Comparison of ENCODE assay signal across 8 cellular contexts in the genomic region with DNA sequence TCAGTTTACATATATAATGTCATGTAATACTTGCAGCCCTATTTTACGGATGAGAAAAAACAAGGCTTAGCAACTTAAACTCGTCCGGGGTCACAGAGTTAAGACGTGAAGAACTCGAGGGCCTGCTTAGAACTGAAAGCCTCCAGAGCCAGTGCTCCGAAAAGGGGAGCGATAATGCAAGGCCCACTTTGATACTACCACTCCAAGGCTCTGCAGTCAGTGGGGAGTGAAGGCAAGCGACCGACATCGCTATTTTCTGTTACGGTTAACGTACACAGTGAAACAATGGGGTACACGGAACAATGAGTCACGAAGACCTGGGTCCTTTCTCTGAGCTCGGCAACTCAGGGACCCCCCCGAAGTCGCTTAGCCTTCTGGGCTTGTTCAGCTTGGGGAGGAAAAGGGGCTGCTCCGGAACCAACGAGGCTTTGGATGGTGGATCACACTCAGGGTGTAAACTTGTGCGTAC. TPM values are rescaled to one million over a fixed set of nuclear protein-coding genes. Genes with fewer than 3 reads are reported as not detected.
DNase-seq lines count a peak whose midpoint lies in the region; ATAC-seq and TF ChIP-seq lines count a peak whose summit lies in the region.

No MANE protein-coding gene starts in this region.

- no peak overlapping the region for H4K91ac ChIP-seq in H9 (ENCODE audit: insufficient read length, low read depth, low read length)

- peaks cover 3% of the 10 kb centered on the region; the same call in 1 of the 2 replicates for H3K4me1 ChIP-seq in H9 (ENCODE audit: insufficient read depth, low read length)
- H3K4me1 ChIP-seq in SJSA1 (replicated peaks): peaks cover 21% of the 10 kb centered on the region
- H3K4me1 ChIP-seq in osteoblast (ENCODE audit: insufficient read depth, low read length): peaks cover 16% of the 10 kb centered on the region

- H3K27ac Mint-ChIP-seq in H9: peak overlapping the region; percentile 55 to 99 (median 88); a peak in 5 of 7 replicates

- H3K18ac ChIP-seq in H9 (ENCODE audit: insufficient read length, low read depth, low read length): peak overlapping the region; percentile 75

- no peak overlapping the region for H4K8ac ChIP-seq in H9 (replicated peaks; ENCODE audit: insufficient read length, low read depth, low read length)

- H3K4me2 ChIP-seq in H9 (ENCODE audit: insufficient read depth, insufficient read length, low read length) (peak overlapping the region; percentile 99), osteoblast (ENCODE audit: insufficient read depth, low read length) (peak overlapping the region; percentile 96)

- peaks cover 17 to 21% of the 10 kb centered on the region in 2 experiments for H3K4me1 Mint-ChIP-seq in H9

- no peak overlapping the region for H3K4ac ChIP-seq in H9 (ENCODE audit: low read depth, low read length)

- H3K36me3 ChIP-seq in SJSA1 (peaks cover 8% of the 10 kb centered on the region), osteoblast (ENCODE audit: insufficient read depth, low read length) (no peaks in the 10 kb centered on the region)

- no peak overlapping the region for H2BK12ac ChIP-seq in H9 (ENCODE audit: insufficient read length, low read depth, low read length)

- H2AK5ac ChIP-seq in H9 (ENCODE audit: insufficient read length, low read length): no peak overlapping the region

- no peak overlapping the region for H3K23ac ChIP-seq in H9 (ENCODE audit: insufficient read length, low read depth, low read length)

- H3T11ph ChIP-seq in H9 (ENCODE audit: low read length): peak overlapping the region; percentile 22

- DNase-seq in COLO829 (ENCODE audit: low spot score) (peak; percentile 4), H9 (no peak), SJSA1 (ENCODE audit: low read depth in 1 of 2, low spot score in 2 of 2) (no peak), osteoblast (ENCODE audit: insufficient read length, low spot score, missing footprints) (peak; percentile 44), hepatic stellate cell (ENCODE audit: low spot score) (no peak)

- H3K14ac ChIP-seq in H9 (ENCODE audit: insufficient read depth, low read length): peak overlapping the region; percentile 89

- peaks cover 3% of the 10 kb centered on the region for H3K79me1 ChIP-seq in H9 (ENCODE audit: insufficient read depth, low read depth, low read length, poor library complexity, severe bottlenecking)

- H2BK15ac ChIP-seq in H9 (ENCODE audit: low read depth, low read length): no peak overlapping the region

- no peak overlapping the region for H4K5ac ChIP-seq in H9 (ENCODE audit: insufficient read length, low read depth, low read length)

- H3K4me3 ChIP-seq in SJSA1: peak overlapping the region; percentile 89
- H3K4me3 ChIP-seq in osteoblast (ENCODE audit: insufficient read depth, low read length): peak overlapping the region; percentile 92

- H3K27me3 ChIP-seq in H9 (ENCODE audit: insufficient read depth, low read length) (0 out of 2 replicates have a peak, but pooled peaks cover 3% of the 10 kb centered on the region), SJSA1 (replicated peaks) (no peaks in the 10 kb centered on the region), osteoblast (ENCODE audit: insufficient read depth, low read length) (no peaks in the 10 kb centered on the region)

- H2AFZ ChIP-seq in H9 (ENCODE audit: low read length): no peak overlapping the region
- H2AFZ ChIP-seq in osteoblast (ENCODE audit: low read length): peak overlapping the region; percentile 98

- no peak overlapping the region for H2BK20ac ChIP-seq in H9 (ENCODE audit: low read depth, low read length, poor library complexity, severe bottlenecking)

- WGBS in H9 (ENCODE audit: extremely low coverage, insufficient read length, low lambda C conversion rate): no CpG with 5 or more reads among the region's 20 CpGs

- H3K36me3 Mint-ChIP-seq in H9 (ENCODE audit: insufficient read depth in 1 of 3, low read depth in 3 of 3): peaks cover 0 to 4% (median 0%) of the 10 kb centered on the region in 3 experiments; a peak in 4 of 7 replicates

- H3K27ac ChIP-seq in H9 (ENCODE audit: insufficient read length, low read depth, low read length) (no peak overlapping the region), SJSA1 (peak overlapping the region; percentile 90), osteoblast (ENCODE audit: low read depth, low read length) (peak overlapping the region; percentile 95)

- no peak overlapping the region for H2BK120ac ChIP-seq in H9 (ENCODE audit: low read depth, low read length, poor library complexity, severe bottlenecking)

- no peaks in the 10 kb centered on the region for H4K20me1 ChIP-seq in H9 (ENCODE audit: control insufficient read depth, insufficient read depth, insufficient read length)
- H4K20me1 ChIP-seq in osteoblast (ENCODE audit: insufficient read depth, low read length): peaks cover 3% of the 10 kb centered on the region

- ATAC-seq in esophagus mucosa (peak; percentile 21), HG03460 (IDR thresholded peaks at IDR 0.05; ENCODE audit: unreplicated experiment) (no peak), GM18870 (IDR thresholded peaks at IDR 0.05; ENCODE audit: unreplicated experiment) (no peak)

- peak overlapping the region; percentile 96 to 98 for H3K4me3 Mint-ChIP-seq in H9

- H3K9me3 ChIP-seq in H9 (ENCODE audit: control insufficient read depth, low read depth, low read length): no peaks in the 10 kb centered on the region
- H3K9me3 ChIP-seq in SJSA1 (replicated peaks): no peaks in the 10 kb centered on the region
- no peaks in the 10 kb centered on the region for H3K9me3 ChIP-seq in osteoblast (ENCODE audit: low read depth, low read length)

- no peak overlapping the region for H3K56ac ChIP-seq in H9 (ENCODE audit: insufficient read length, low read depth, low read length)

- peaks cover 4% of the 10 kb centered on the region for H3K23me2 ChIP-seq in H9 (ENCODE audit: insufficient read length, low read depth, low read length, poor library complexity, severe bottlenecking)

- H3K79me2 ChIP-seq in H9 (ENCODE audit: insufficient read depth, low read length) (peaks cover 1% of the 10 kb centered on the region; the same call in 1 of the 2 replicates), osteoblast (ENCODE audit: insufficient read depth, low read length) (peaks cover 52% of the 10 kb centered on the region)

- H3K9ac ChIP-seq in H9 (ENCODE audit: extremely low read depth, insufficient read length, low read length): peak overlapping the region; percentile 80

- H2BK5ac ChIP-seq in H9 (ENCODE audit: insufficient read length, low read length): no peak overlapping the region

- H3K9me3 Mint-ChIP-seq in H9: no peaks in the 10 kb centered on the region

- H3K27me3 Mint-ChIP-seq in H9 (ENCODE audit: low read depth): peaks cover 30% of the 10 kb centered on the region

- no peak for TF ChIP-seq CTCF in H9 (conservative IDR thresholded peaks at IDR 0.05)
- no peak for TF ChIP-seq CTCF in osteoblast (IDR thresholded peaks at IDR 0.05; ENCODE audit: extremely low read depth, low read depth, low read length)

RNA-seq across cellular contexts. Expression of a gene that starts 1.0 kb away (rescaled TPM):
- total RNA-seq in H9 (2021): 73.1 and 76.4 TPM in 2 replicates
- 104 and 151 TPM in 2 replicates for total RNA-seq in SJSA1 (2014; rRNA removed; shearing (Covaris generic))
- total RNA-seq in esophagus mucosa: 90.8 TPM
- 67.0 and 68.7 TPM in 2 replicates for total RNA-seq in osteoblast

Comparison
In these comparisons a context has a peak if more than half of its experiments do, and no peak if none do; other contexts are left out.
1. DNase-seq: peak in COLO829 (single experiment) and osteoblast (single experiment); none in H9 (single experiment), SJSA1 (0 of 2) and hepatic stellate cell (single experiment).